In genomic region chr2:200662727-200663126, GRCh38 we compare ENCODE assay signal across 13 cellular contexts.
A peak's percentile ranks its signal among the peaks of the same experiment; 100 is the strongest.
DNase-seq lines count a peak whose midpoint lies in the region; ATAC-seq and TF ChIP-seq lines count a peak whose summit lies in the region.
"Had no signal": no experiment of that assay in that cellular context is flagged by ENCODE, and none has a peak within 500 bp of the region (broad histone marks: within the 10 kb centered on the region; RNA-seq: fewer than 3 reads in every experiment).

No MANE protein-coding gene starts in this region.

- no peak overlapping the region for H2BK12ac ChIP-seq in neuronal stem cell (ENCODE audit: low read length)

- no peak for TF ChIP-seq CTCF in fibroblast of lung (conservative IDR thresholded peaks at IDR 0.05 in 1 of 2, IDR thresholded peaks at IDR 0.05 in 1 of 2; ENCODE audit: low read depth in 1 of 2, low read length in 2 of 2)
- no peak for TF ChIP-seq CTCF in omental fat pad (IDR thresholded peaks at IDR 0.05)
- no peak for TF ChIP-seq CTCF in CD8-positive, alpha-beta T cell (IDR thresholded peaks at IDR 0.05)
- no peak for TF ChIP-seq CTCF in upper lobe of right lung (IDR thresholded peaks at IDR 0.05)

- H3K36me3 ChIP-seq in fibroblast of lung (ENCODE audit: control insufficient read depth, insufficient read depth, low read length) (peaks cover 2% of the 10 kb centered on the region), upper lobe of right lung (no peaks in the 10 kb centered on the region), neuronal stem cell (replicated peaks in 1 of 2; ENCODE audit: control insufficient read depth in 2 of 2, insufficient read depth in 2 of 2, low read length in 2 of 2) (no peaks in the 10 kb centered on the region)
- no peaks in the 10 kb centered on the region for H3K36me3 ChIP-seq in CD8-positive, alpha-beta T cell (ENCODE audit: insufficient read depth, low read length)

- H4K8ac ChIP-seq in neuronal stem cell (ENCODE audit: low read depth, low read length) = no peak overlapping the region

- CTCF ChIA-PET in CD8-positive, alpha-beta T cell (lab: Charles Lee) = no interaction called here

- peaks cover 3% of the 10 kb centered on the region for H3K27me3 Mint-ChIP-seq in CD8-positive, alpha-beta T cell (ENCODE audit: low read depth)
- peaks cover 24 to 47% of the 10 kb centered on the region in 2 donors for H3K27me3 Mint-ChIP-seq in effector memory CD8-positive, alpha-beta T cell

- H3K4me3 Mint-ChIP-seq in CD8-positive, alpha-beta T cell = no peak overlapping the region
- H3K4me3 Mint-ChIP-seq in effector memory CD8-positive, alpha-beta T cell = no peak overlapping the region
- H3K4me3 Mint-ChIP-seq: activated CD8-positive, alpha-beta memory T cell treated with anti-CD3 and anti-CD28 coated beads, Interleukin-2, amount 10 ng/mL, durations not matched to agents 7 days and 5 days; stimulated activated memory B cell treated with anti-CD40 and anti-IgM and Interleukin-4, amounts not matched to agents 10 μg/mL and 1 μg/mL and 100 μg/mL, for 72 hours; T-helper 1 cell treated with Interleukin-12 subunit alpha and Interleukin-12 subunit beta and Interleukin-4 antibody, amounts not matched to agents 30 μg/mL and 1 μg/mL, for 36 hours had no signal

- no peak overlapping the region for H4K91ac ChIP-seq in neuronal stem cell (ENCODE audit: low read depth, low read length, poor library complexity)

- WGBS in neuronal stem cell (ENCODE audit: extremely low coverage in 2 of 2, insufficient read length in 2 of 2, insufficient replicate concordance in 1 of 2), 2 donors = no CpG with 5 or more reads among the region's 7 CpGs

- no peak overlapping the region for H3K23ac ChIP-seq in neuronal stem cell (ENCODE audit: low read depth, low read length, poor library complexity)

- H3K9ac ChIP-seq in fibroblast of lung (ENCODE audit: insufficient read depth, low read length) (no peak overlapping the region), neuronal stem cell (ENCODE audit: low read depth, low read length, poor library complexity) (no peak overlapping the region)

- H3K4ac ChIP-seq in neuronal stem cell (ENCODE audit: low read length) = no peak overlapping the region

- H2BK15ac ChIP-seq in neuronal stem cell (ENCODE audit: low read length) = no peak overlapping the region

- H3K4me1 Mint-ChIP-seq in CD8-positive, alpha-beta T cell (ENCODE audit: low read depth) = no peaks in the 10 kb centered on the region
- no peaks in the 10 kb centered on the region for H3K4me1 Mint-ChIP-seq in effector memory CD8-positive, alpha-beta T cell (ENCODE audit: low read depth in 2 of 2)
- H3K4me1 Mint-ChIP-seq: activated CD8-positive, alpha-beta memory T cell treated with anti-CD3 and anti-CD28 coated beads, Interleukin-2, amount 10 ng/mL, durations not matched to agents 7 days and 5 days had no signal

- H3K27ac Mint-ChIP-seq in CD8-positive, alpha-beta T cell = no peak overlapping the region
- no peak overlapping the region for H3K27ac Mint-ChIP-seq in effector memory CD8-positive, alpha-beta T cell
- H3K27ac Mint-ChIP-seq: activated CD8-positive, alpha-beta memory T cell treated with anti-CD3 and anti-CD28 coated beads, Interleukin-2, amount 10 ng/mL, durations not matched to agents 7 days and 5 days; stimulated activated memory B cell treated with anti-CD40 and anti-IgM and Interleukin-4, amounts not matched to agents 10 μg/mL and 1 μg/mL and 100 μg/mL, for 72 hours; T-helper 1 cell treated with Interleukin-12 subunit alpha and Interleukin-12 subunit beta and Interleukin-4 antibody, amounts not matched to agents 30 μg/mL and 1 μg/mL, for 36 hours had no signal

- no peaks in the 10 kb centered on the region for H3K9me3 Mint-ChIP-seq in CD8-positive, alpha-beta T cell
- no peaks in the 10 kb centered on the region for H3K9me3 Mint-ChIP-seq in effector memory CD8-positive, alpha-beta T cell
- H3K9me3 Mint-ChIP-seq: stimulated activated memory B cell treated with anti-CD40 and anti-IgM and Interleukin-4, amounts not matched to agents 10 μg/mL and 1 μg/mL and 100 μg/mL, for 72 hours; T-helper 1 cell treated with Interleukin-12 subunit alpha and Interleukin-12 subunit beta and Interleukin-4 antibody, amounts not matched to agents 30 μg/mL and 1 μg/mL, for 36 hours had no signal

- intact Hi-C loops in CD8-positive, alpha-beta T cell (cut with DNase I, micrococcal nuclease) = no loop called here
- intact Hi-C loops in upper lobe of right lung (cut with DNase I) = no loop called here

- H3K27ac ChIP-seq in fibroblast of lung (ENCODE audit: insufficient read depth, low read length) (no peak overlapping the region), upper lobe of right lung (no peak overlapping the region), neuronal stem cell (replicated peaks; ENCODE audit: low read length) (no peak overlapping the region)
- no peak overlapping the region for H3K27ac ChIP-seq in CD8-positive, alpha-beta T cell (ENCODE audit: low read depth, low read length)

- H3K36me3 Mint-ChIP-seq in CD8-positive, alpha-beta T cell = no peaks in the 10 kb centered on the region
- H3K36me3 Mint-ChIP-seq in effector memory CD8-positive, alpha-beta T cell (ENCODE audit: insufficient read depth) = no peaks in the 10 kb centered on the region
- H3K36me3 Mint-ChIP-seq: activated CD8-positive, alpha-beta memory T cell treated with anti-CD3 and anti-CD28 coated beads, Interleukin-2, amount 10 ng/mL, durations not matched to agents 7 days and 5 days; stimulated activated memory B cell treated with anti-CD40 and anti-IgM and Interleukin-4, amounts not matched to agents 10 μg/mL and 1 μg/mL and 100 μg/mL, for 72 hours had no signal

- H2AFZ ChIP-seq in fibroblast of lung (ENCODE audit: low read length) = no peak overlapping the region
- H2AFZ ChIP-seq in neuronal stem cell (ENCODE audit: low read length) = no peak overlapping the region

- POLR2A ChIA-PET in CD8-positive, alpha-beta T cell (lab: Charles Lee) = no interaction called here

- H3K4me3 ChIP-seq in fibroblast of lung (replicated peaks in 1 of 4; ENCODE audit: control extremely low read depth in 1 of 4, insufficient read depth in 1 of 4, low read depth in 3 of 4, low read length in 4 of 4) (no peak overlapping the region), upper lobe of right lung (no peak overlapping the region), neuronal stem cell (ENCODE audit: low read length in 2 of 2) (no peak overlapping the region)
- no peak overlapping the region for H3K4me3 ChIP-seq in CD8-positive, alpha-beta T cell (ENCODE audit: low read depth, low read length)

- H3K4me2 ChIP-seq in fibroblast of lung (ENCODE audit: extremely low read depth, insufficient read depth, low read length) (no peak overlapping the region), neuronal stem cell (ENCODE audit: insufficient read depth, low read length, poor library complexity, severe bottlenecking) (no peak overlapping the region)

- no peaks in the 10 kb centered on the region for H3K79me2 ChIP-seq in fibroblast of lung (ENCODE audit: control insufficient read depth, insufficient read depth, low read length)

- no peak overlapping the region for H2BK120ac ChIP-seq in neuronal stem cell (ENCODE audit: low read depth, low read length)

- no peaks in the 10 kb centered on the region for H4K20me1 ChIP-seq in fibroblast of lung (ENCODE audit: control insufficient read depth, extremely low read depth, insufficient read depth, low read length)

- peak; percentile 41 for DNase-seq in GM04504 (ENCODE audit: low read depth)
- peak; percentile 77 for DNase-seq in RPMI7951 (ENCODE audit: low read depth)
- DNase-seq in fibroblast of lung (ENCODE audit: low read depth in 2 of 2) = peak; percentile 65 to 79
- DNase-seq in omental fat pad (ENCODE audit: low spot score) = no peak
- no peak for DNase-seq in CD8-positive, alpha-beta T cell
- DNase-seq in effector memory CD8-positive, alpha-beta T cell = no peak
- no peak for DNase-seq in upper lobe of right lung
- DNase-seq in neuronal stem cell (ENCODE audit: low spot score) = no peak
- DNase-seq: activated CD8-positive, alpha-beta memory T cell treated with anti-CD3 and anti-CD28 coated beads, Interleukin-2, amount 10 ng/mL, durations not matched to agents 7 days and 5 days; anterior cingulate cortex; NCI-H774 had no signal

- peak; percentile 89 for ATAC-seq in omental fat pad (ENCODE audit: low FRiP score)
- ATAC-seq in CD8-positive, alpha-beta T cell = no peak
- ATAC-seq in effector memory CD8-positive, alpha-beta T cell (replicated peaks) = no peak
- no peak for ATAC-seq in upper lobe of right lung
- ATAC-seq: activated CD8-positive, alpha-beta memory T cell treated with anti-CD3 and anti-CD28 coated beads, Interleukin-2, amount 10 ng/mL, durations not matched to agents 7 days and 5 days; stimulated activated memory B cell treated with anti-CD40 and anti-IgM and Interleukin-4, amounts not matched to agents 10 μg/mL and 1 μg/mL and 100 μg/mL, for 72 hours had no signal

- H3K27me3 ChIP-seq in fibroblast of lung (ENCODE audit: control insufficient read depth, insufficient read depth, low read length) (no peaks in the 10 kb centered on the region), upper lobe of right lung (no peaks in the 10 kb centered on the region), neuronal stem cell (ENCODE audit: control insufficient read depth in 3 of 3, insufficient read depth in 3 of 3, low read depth in 1 of 3, low read length in 3 of 3) (peaks cover 0 to 7% (median 0%) of the 10 kb centered on the region in 3 experiments)
- no peaks in the 10 kb centered on the region for H3K27me3 ChIP-seq in CD8-positive, alpha-beta T cell (ENCODE audit: insufficient read depth, low read length)

- H2AK5ac ChIP-seq in neuronal stem cell (ENCODE audit: low read depth, low read length) = no peak overlapping the region

- no peak overlapping the region for H3K18ac ChIP-seq in neuronal stem cell (ENCODE audit: low read length)

- no peak overlapping the region for H2BK5ac ChIP-seq in neuronal stem cell (ENCODE audit: low read length)

- H3K4me1 ChIP-seq in fibroblast of lung (ENCODE audit: control insufficient read depth, extremely low read depth, insufficient read depth, low read length) (peaks cover 5% of the 10 kb centered on the region), upper lobe of right lung (no peaks in the 10 kb centered on the region), neuronal stem cell (ENCODE audit: control insufficient read depth in 2 of 2, insufficient read depth in 1 of 2, low read depth in 1 of 2, low read length in 2 of 2) (no peaks in the 10 kb centered on the region)
- no peaks in the 10 kb centered on the region for H3K4me1 ChIP-seq in CD8-positive, alpha-beta T cell (ENCODE audit: insufficient read depth, low read length)

- no peak overlapping the region for H3K14ac ChIP-seq in neuronal stem cell (ENCODE audit: low read length)

- no peaks in the 10 kb centered on the region for H3K79me1 ChIP-seq in neuronal stem cell (ENCODE audit: low read depth, low read length)

- H3K9me3 ChIP-seq in fibroblast of lung (ENCODE audit: control insufficient read depth, insufficient read depth, low read depth, low read length) (no peaks in the 10 kb centered on the region), upper lobe of right lung (no peaks in the 10 kb centered on the region), neuronal stem cell (replicated peaks in 1 of 2; ENCODE audit: control insufficient read depth in 2 of 2, insufficient read depth in 1 of 2, low read depth in 1 of 2, low read length in 2 of 2) (no peaks in the 10 kb centered on the region)
- H3K9me3 ChIP-seq in CD8-positive, alpha-beta T cell (ENCODE audit: low read length) = no peaks in the 10 kb centered on the region

Comparison
In these comparisons a context has a peak if more than half of its experiments do, and no peak if none do; other contexts are left out.
1. DNase-seq: peak in GM04504 (single experiment), RPMI7951 (single experiment) and fibroblast of lung (2 of 2); none in omental fat pad (single experiment), CD8-positive, alpha-beta T cell (0 of 7), effector memory CD8-positive, alpha-beta T cell (0 of 3), upper lobe of right lung (single experiment) and neuronal stem cell (single experiment).